13 cellular contexts compared by ENCODE assay signal in genomic region chr3:17399586-17399985, GRCh38.
DNase-seq lines count a peak whose midpoint lies in the region; ATAC-seq and TF ChIP-seq lines count a peak whose summit lies in the region.
"Had no signal": no experiment of that assay in that cellular context is flagged by ENCODE, and none has a peak within 500 bp of the region (broad histone marks: within the 10 kb centered on the region; RNA-seq: fewer than 3 reads in every experiment).

No MANE protein-coding gene starts in this region.

- no peaks in the 10 kb centered on the region for H3K27me3 Mint-ChIP-seq in activated CD4-positive, alpha-beta T cell treated with anti-CD3 and anti-CD28 coated beads, Interleukin-2, amount 10 ng/mL, durations not matched to agents 7 days and 5 days

- CTCF ChIA-PET in activated CD4-positive, alpha-beta T cell treated with anti-CD3 and anti-CD28 coated beads, Interleukin-2, amount 10 ng/mL, durations not matched to agents 7 days and 5 days (lab: Charles Lee) = interaction anchor here (1.8 kb wide), 1 partner anchor 9 kb away, joined by 3 read pairs; no protein-coding TSS in a partner anchor

- peaks cover 3% of the 10 kb centered on the region for H3K36me3 Mint-ChIP-seq in activated CD4-positive, alpha-beta T cell treated with anti-CD3 and anti-CD28 coated beads, Interleukin-2, amount 10 ng/mL, durations not matched to agents 7 days and 5 days (ENCODE audit: low read depth)

- ATAC-seq in GM19397 (IDR thresholded peaks at IDR 0.05; ENCODE audit: unreplicated experiment) = peak; percentile 40
- peak; percentile 28 for ATAC-seq in HG02798 (IDR thresholded peaks at IDR 0.05; ENCODE audit: poor library complexity, unreplicated experiment)
- peak; percentile 17 for ATAC-seq in HG03439 (IDR thresholded peaks at IDR 0.05; ENCODE audit: unreplicated experiment)

- H3K4me3 ChIP-seq in GM06990 (replicated peaks; ENCODE audit: low read depth, low read length) = no peak overlapping the region
- H3K4me3 ChIP-seq: coronary artery had no signal

- no peaks in the 10 kb centered on the region for H3K9me3 Mint-ChIP-seq in activated CD4-positive, alpha-beta T cell treated with anti-CD3 and anti-CD28 coated beads, Interleukin-2, amount 10 ng/mL, durations not matched to agents 7 days and 5 days

- H3K27ac Mint-ChIP-seq in activated CD4-positive, alpha-beta T cell treated with anti-CD3 and anti-CD28 coated beads, Interleukin-2, amount 10 ng/mL, durations not matched to agents 7 days and 5 days = no peak overlapping the region

- DNase-seq in GM06990 (ENCODE audit: extremely low read depth, insufficient read length) = peak; percentile 12
- DNase-seq in NCI-H345 treated with DMSO at 0.1 percent for 48 hours (lab: John Stamatoyannopoulos, UW; ENCODE audit: unreplicated experiment) = no peak
- no peak for DNase-seq in GM20000 (ENCODE audit: low spot score)
- DNase-seq in activated CD4-positive, alpha-beta T cell treated with anti-CD3 and anti-CD28 coated beads, Interleukin-2, amount 10 ng/mL, durations not matched to agents 7 days and 5 days = no peak
- no peak for DNase-seq in HUDEP-2 (lab: John Stamatoyannopoulos, UW; ENCODE audit: unreplicated experiment in 76 of 76)
- DNase-seq: DMS79, NCI-H2029 treated with DMSO at 0.1 percent for 48 hours, OCI-M1, T-helper 2 cell had no signal

- H3K4me1 Mint-ChIP-seq in activated CD4-positive, alpha-beta T cell treated with anti-CD3 and anti-CD28 coated beads, Interleukin-2, amount 10 ng/mL, durations not matched to agents 7 days and 5 days = no peaks in the 10 kb centered on the region

- peaks cover 5% of the 10 kb centered on the region for H3K36me3 ChIP-seq in GM06990 (ENCODE audit: control insufficient read depth, insufficient read depth, low read length)

- TF ChIP-seq CTCF in GM06990 (IDR thresholded peaks at IDR 0.05; ENCODE audit: insufficient read depth, low read length, poor library complexity, severe bottlenecking) (no peak), GM20000 (IDR thresholded peaks at IDR 0.05; ENCODE audit: extremely low read depth, missing control alignments) (no peak)

- no peaks in the 10 kb centered on the region for H3K27me3 ChIP-seq in GM06990 (replicated peaks; ENCODE audit: control insufficient read depth, insufficient read depth, low read length)

- no peak overlapping the region for H3K4me3 Mint-ChIP-seq in activated CD4-positive, alpha-beta T cell treated with anti-CD3 and anti-CD28 coated beads, Interleukin-2, amount 10 ng/mL, durations not matched to agents 7 days and 5 days

- POLR2A ChIA-PET in activated CD4-positive, alpha-beta T cell treated with anti-CD3 and anti-CD28 coated beads, Interleukin-2, amount 10 ng/mL, durations not matched to agents 7 days and 5 days (lab: Charles Lee) = no interaction called here
